25 cellular contexts compared by ENCODE assay signal in genomic region chr17:28394717-28395116, GRCh38. TPM values are rescaled to one million over a fixed set of nuclear protein-coding genes. Genes with fewer than 3 reads are reported as not detected.
DNase-seq lines count a peak whose midpoint lies in the region; ATAC-seq and TF ChIP-seq lines count a peak whose summit lies in the region.
"Had no signal": no experiment of that assay in that cellular context is flagged by ENCODE, and none has a peak within 500 bp of the region (broad histone marks: within the 10 kb centered on the region; RNA-seq: fewer than 3 reads in every experiment).

No MANE protein-coding gene starts in this region.

- TF ChIP-seq CTCF in mammary epithelial cell (conservative IDR thresholded peaks at IDR 0.05 in 1 of 2, IDR thresholded peaks at IDR 0.05 in 1 of 2; ENCODE audit: extremely low read depth in 1 of 2, insufficient read depth in 1 of 2, low read depth in 1 of 2, low read length in 2 of 2) = no peak
- TF ChIP-seq CTCF in MCF 10A (IDR thresholded peaks at IDR 0.05; ENCODE audit: unreplicated experiment) = no peak
- no peak for TF ChIP-seq CTCF in astrocyte of the spinal cord (IDR thresholded peaks at IDR 0.05; ENCODE audit: low read depth, low read length)
- no peak for TF ChIP-seq CTCF in foreskin keratinocyte (conservative IDR thresholded peaks at IDR 0.05)
- TF ChIP-seq CTCF in PC-3 (conservative IDR thresholded peaks at IDR 0.05; ENCODE audit: low read depth, low read length) = no peak

- H3K9ac ChIP-seq in mammary epithelial cell (ENCODE audit: insufficient read depth, low read length) (no peak overlapping the region), PC-3 (ENCODE audit: low read length) (no peak overlapping the region)

- intact Hi-C loops in mammary epithelial cell (cut with micrococcal nuclease) = no loop called here
- intact Hi-C loops in MCF 10A (cut with micrococcal nuclease) = no loop called here
- intact Hi-C loops in PC-3 (cut with micrococcal nuclease) = no loop called here

- BruUV-seq in mammary epithelial cell (replicated peaks; lab: Mats Ljungman, UMichigan) (no TSS peak), MCF 10A (replicated peaks; lab: Mats Ljungman, UMichigan) (no TSS peak), PC-3 (replicated peaks; lab: Mats Ljungman, UMichigan) (no TSS peak)

- H3K36me3 ChIP-seq in mammary epithelial cell (ENCODE audit: insufficient read depth, low read length) = no peaks in the 10 kb centered on the region
- H3K36me3 ChIP-seq in PC-3 (ENCODE audit: low read depth, low read length) = no peaks in the 10 kb centered on the region; the same call in none of the 2 replicates

- CTCF ChIA-PET in mammary epithelial cell (lab: Charles Lee; ENCODE audit: low non-redundant PET) = no interaction called here
- CTCF ChIA-PET in MCF 10A (lab: Yijun Ruan, JAX) = interaction anchor here (0.7 to 0.9 kb wide), 3 partner anchors 12 to 99 kb away, joined by 3 to 6 read pairs (median 3); no protein-coding TSS in a partner anchor
- CTCF ChIA-PET in PC-3 (lab: Charles Lee) = interaction anchor here (0.7 kb wide), 1 partner anchor 25 kb away, joined by 3 read pairs; the partner anchor contains the start of gene VTN

- H3K27me3 ChIP-seq in mammary epithelial cell (ENCODE audit: insufficient read depth, low read length) (no peaks in the 10 kb centered on the region), foreskin keratinocyte (no peaks in the 10 kb centered on the region), PC-3 (ENCODE audit: low read length) (no peaks in the 10 kb centered on the region)
- H3K27me3 ChIP-seq: heart left ventricle, suprapubic skin had no signal

- H3K4me3 ChIP-seq in mammary epithelial cell (replicated peaks in 1 of 3; ENCODE audit: insufficient read depth in 1 of 3, low read depth in 2 of 3, low read length in 3 of 3) = no peak overlapping the region
- H3K4me3 ChIP-seq in astrocyte of the spinal cord (ENCODE audit: low read depth, low read length) = no peak overlapping the region
- H3K4me3 ChIP-seq in PC-3 (ENCODE audit: low read length) = no peak overlapping the region
- H3K4me3 ChIP-seq: heart left ventricle, psoas muscle, suprapubic skin had no signal

- 0% methylated on average over 1 of the region's 1 CpG for WGBS in mammary epithelial cell (ENCODE audit: low coverage, missing lambda C conversion rate)

- H3K4me3 Mint-ChIP-seq in MCF 10A (ENCODE audit: unreplicated experiment) = no peak overlapping the region
- no peak overlapping the region for H3K4me3 Mint-ChIP-seq in natural killer cell treated with Interleukin-12 subunit alpha and Interleukin-12 subunit beta and Interleukin-15 and Interleukin-18, amount 100 ng/mL, for 72 hours
- H3K4me3 Mint-ChIP-seq: CD14-positive monocyte; dendritic cell treated with granulocyte-macrophage colony-stimulating factor and Interleukin-4, amounts not matched to agents 40 ng/mL and 50 ng/mL, for 4 days; natural killer cell; T-cell had no signal

- in situ Hi-C loops in mammary epithelial cell (cut with MboI; ENCODE audit: low sequenced_read_pairs in 2 of 2) (no loop called here), astrocyte of the spinal cord (cut with HindIII; ENCODE audit: low sequenced_read_pairs) (no loop called here)

- peaks cover 19% of the 10 kb centered on the region for H3K36me3 Mint-ChIP-seq in MCF 10A (ENCODE audit: insufficient read depth, unreplicated experiment)
- peaks cover 10% of the 10 kb centered on the region for H3K36me3 Mint-ChIP-seq in natural killer cell treated with Interleukin-12 subunit alpha and Interleukin-12 subunit beta and Interleukin-15 and Interleukin-18, amount 100 ng/mL, for 72 hours

- H3K4me1 ChIP-seq in mammary epithelial cell (ENCODE audit: insufficient read depth, low read length) (peaks cover 15% of the 10 kb centered on the region), foreskin keratinocyte (peaks cover 8% of the 10 kb centered on the region), PC-3 (ENCODE audit: insufficient read depth, low read length) (no peaks in the 10 kb centered on the region)
- H3K4me1 ChIP-seq: psoas muscle, suprapubic skin had no signal

- no peaks in the 10 kb centered on the region for H3F3A ChIP-seq in PC-3 (ENCODE audit: low read length, unreplicated experiment)

- H4K20me1 ChIP-seq in mammary epithelial cell (ENCODE audit: insufficient read depth, low read length) (no peaks in the 10 kb centered on the region), PC-3 (ENCODE audit: low read length) (no peaks in the 10 kb centered on the region)

- H3K4me2 ChIP-seq in mammary epithelial cell (ENCODE audit: insufficient read depth, low read depth, low read length) (peak overlapping the region; percentile 22), PC-3 (ENCODE audit: low read length) (no peak overlapping the region)

- dilution Hi-C loops in mammary epithelial cell (cut with HindIII; ENCODE audit: low sequenced_read_pairs) = no loop called here

- H2AFZ ChIP-seq in mammary epithelial cell (ENCODE audit: low read depth, low read length) (no peak overlapping the region), PC-3 (ENCODE audit: low read length) (no peak overlapping the region)

- H3K27ac ChIP-seq in mammary epithelial cell (ENCODE audit: insufficient read depth, low read depth, low read length) (no peak overlapping the region), foreskin keratinocyte (no peak overlapping the region), PC-3 (ENCODE audit: low read length) (no peak overlapping the region)
- H3K27ac ChIP-seq: 22Rv1, heart left ventricle, psoas muscle, suprapubic skin had no signal

- no peaks in the 10 kb centered on the region for H3K9me3 Mint-ChIP-seq in MCF 10A (ENCODE audit: unreplicated experiment)
- no peaks in the 10 kb centered on the region for H3K9me3 Mint-ChIP-seq in natural killer cell treated with Interleukin-12 subunit alpha and Interleukin-12 subunit beta and Interleukin-15 and Interleukin-18, amount 100 ng/mL, for 72 hours
- H3K9me3 Mint-ChIP-seq: CD14-positive monocyte; dendritic cell treated with granulocyte-macrophage colony-stimulating factor and Interleukin-4, amounts not matched to agents 40 ng/mL and 50 ng/mL, for 4 days; natural killer cell; T-cell had no signal

- peaks cover 12% of the 10 kb centered on the region for H3K4me1 Mint-ChIP-seq in MCF 10A (ENCODE audit: insufficient read depth, unreplicated experiment)
- H3K4me1 Mint-ChIP-seq in natural killer cell treated with Interleukin-12 subunit alpha and Interleukin-12 subunit beta and Interleukin-15 and Interleukin-18, amount 100 ng/mL, for 72 hours (ENCODE audit: low read depth in 2 of 2) = peaks cover 0 to 4% of the 10 kb centered on the region in 2 donors
- H3K4me1 Mint-ChIP-seq: natural killer cell had no signal

- POLR2A ChIA-PET in MCF 10A (lab: Yijun Ruan, JAX) (interaction anchor here (0.6 to 5.5 kb wide), 8 partner anchors 9 to 157 kb away, joined by 3 to 49 read pairs (median 6); partner anchors contain the start of genes SLC46A1 and TNFAIP1), PC-3 (lab: Charles Lee; ENCODE audit: unreplicated experiment) (interaction anchor here (0.6 kb wide), 1 partner anchor 10 kb away, joined by 8 read pairs; no protein-coding TSS in a partner anchor)

- ATAC-seq in foreskin keratinocyte (peak; percentile 20), PC-3 (no peak)
- no peak for ATAC-seq in natural killer cell treated with Interleukin-12 subunit alpha and Interleukin-12 subunit beta and Interleukin-15 and Interleukin-18, amount 100 ng/mL, for 72 hours
- ATAC-seq: heart left ventricle, natural killer cell, psoas muscle, T-cell had no signal

- H3K27me3 Mint-ChIP-seq in MCF 10A (ENCODE audit: insufficient read depth, unreplicated experiment) = no peaks in the 10 kb centered on the region
- no peaks in the 10 kb centered on the region for H3K27me3 Mint-ChIP-seq in natural killer cell treated with Interleukin-12 subunit alpha and Interleukin-12 subunit beta and Interleukin-15 and Interleukin-18, amount 100 ng/mL, for 72 hours
- H3K27me3 Mint-ChIP-seq: dendritic cell treated with granulocyte-macrophage colony-stimulating factor and Interleukin-4, amounts not matched to agents 40 ng/mL and 50 ng/mL, for 4 days; T-cell had no signal

- DNase-seq in mammary epithelial cell = no peak
- no peak for DNase-seq in MCF 10A (ENCODE audit: unreplicated experiment)
- DNase-seq in astrocyte of the spinal cord (ENCODE audit: low read depth, low spot score) = peak; percentile 15
- DNase-seq in foreskin keratinocyte = peak in 1 of 2 donors; percentile 57
- no peak for DNase-seq in PC-3
- no peak for DNase-seq in cerebellum (ENCODE audit: low spot score)
- no peak for DNase-seq in activated naive CD4-positive, alpha-beta T cell treated with anti-CD3 and anti-CD28 coated beads, Interleukin-2, amount 50 U/mL, for 16 hours
- no peak for DNase-seq in natural killer cell treated with Interleukin-12 subunit alpha and Interleukin-12 subunit beta and Interleukin-15 and Interleukin-18, amount 100 ng/mL, for 72 hours (ENCODE audit: low spot score)
- DNase-seq: activated naive CD4-positive, alpha-beta T cell; DMS79 treated with DMSO at 0.1 percent for 48 hours; erythroblast; heart left ventricle; KBM-7; natural killer cell; NCI-H1092; NCI-H2081; NCI-H510A; Right ventricle myocardium superior; T-cell had no signal

- no peaks in the 10 kb centered on the region for H3K9me2 ChIP-seq in PC-3 (replicated peaks; ENCODE audit: low read length)

- H3K27ac Mint-ChIP-seq in MCF 10A (ENCODE audit: low read depth, unreplicated experiment) = no peak overlapping the region
- H3K27ac Mint-ChIP-seq in natural killer cell treated with Interleukin-12 subunit alpha and Interleukin-12 subunit beta and Interleukin-15 and Interleukin-18, amount 100 ng/mL, for 72 hours = no peak overlapping the region
- H3K27ac Mint-ChIP-seq: CD14-positive monocyte; dendritic cell treated with granulocyte-macrophage colony-stimulating factor and Interleukin-4, amounts not matched to agents 40 ng/mL and 50 ng/mL, for 4 days; natural killer cell; T-cell had no signal

- H3K79me2 ChIP-seq in mammary epithelial cell (ENCODE audit: insufficient read depth, low read length) = no peaks in the 10 kb centered on the region
- no peaks in the 10 kb centered on the region for H3K79me2 ChIP-seq in PC-3 (ENCODE audit: low read length)

- H3K9me3 ChIP-seq in mammary epithelial cell (replicated peaks; ENCODE audit: insufficient read depth, low read length) = no peaks in the 10 kb centered on the region
- H3K9me3 ChIP-seq in PC-3 (ENCODE audit: low read length) = no peaks in the 10 kb centered on the region
- H3K9me3 ChIP-seq: heart left ventricle, psoas muscle, suprapubic skin had no signal

RNA-seq across cellular contexts. Expression of gene SLC46A1, which starts 11.3 kb away (rescaled TPM):
- 10 to 100 TPM; 15.3 to 47.8 TPM for total RNA-seq in mammary epithelial cell
- polyA plus RNA-seq in mammary epithelial cell = 11.6 TPM
- 12.0 TPM for polyA minus RNA-seq in mammary epithelial cell
- total RNA-seq in MCF 10A (2022) = 18.4 and 20.1 TPM in 2 replicates
- total RNA-seq in foreskin keratinocyte = 5.5 and 6.8 TPM in 2 replicates
- polyA plus RNA-seq in foreskin keratinocyte = 4.0 and 4.2 TPM in 2 replicates
- total RNA-seq in PC-3 (2014; rRNA removed) = 10.4 and 12.9 TPM in 2 replicates
- 19.3 TPM for total RNA-seq in cerebellum
- total RNA-seq in natural killer cell treated with Interleukin-12 subunit alpha and Interleukin-12 subunit beta and Interleukin-15 and Interleukin-18, amount 100 ng/mL, for 72 hours = 1 to 10 TPM; 3.2 to 8.1 TPM

RNA-seq across cellular contexts. Expression of gene SARM1, which starts 23.2 kb away (rescaled TPM):
- total RNA-seq in mammary epithelial cell (1 to 10 TPM; 4.8 to 8.7 TPM), MCF 10A (2022) (0.63 and 1.0 TPM in 2 replicates), foreskin keratinocyte (0.53 and 0.61 TPM in 2 replicates), PC-3 (2014; rRNA removed) (6.7 and 8.4 TPM in 2 replicates), cerebellum (31.9 TPM)
- polyA plus RNA-seq in mammary epithelial cell (0.97 TPM), foreskin keratinocyte (0.58 and 0.65 TPM in 2 replicates)
- 0.67 TPM for polyA minus RNA-seq in mammary epithelial cell
- 10 to 100 TPM; 29.4 to 46.2 TPM for total RNA-seq in natural killer cell treated with Interleukin-12 subunit alpha and Interleukin-12 subunit beta and Interleukin-15 and Interleukin-18, amount 100 ng/mL, for 72 hours

RNA-seq across cellular contexts. Expression of gene VTN, which starts 24.6 kb away (rescaled TPM):
- not detected for total RNA-seq in mammary epithelial cell
- polyA plus RNA-seq in mammary epithelial cell = not detected
- polyA minus RNA-seq in mammary epithelial cell = not detected
- not detected in 2 replicates for total RNA-seq in MCF 10A (2022)
- not detected in 2 replicates for total RNA-seq in foreskin keratinocyte
- 0.03 TPM in 1 of 2 replicates, not detected in the other for polyA plus RNA-seq in foreskin keratinocyte
- not detected in 2 replicates for total RNA-seq in PC-3 (2014; rRNA removed)
- total RNA-seq in cerebellum = 0.64 TPM
- 1 to 10 TPM in 1 of 2 donors, under 1 TPM in 1; 0.52 to 1.3 TPM for total RNA-seq in natural killer cell treated with Interleukin-12 subunit alpha and Interleukin-12 subunit beta and Interleukin-15 and Interleukin-18, amount 100 ng/mL, for 72 hours
- total RNA-seq: natural killer cell had no signal
- polyA plus RNA-seq: CD14-positive monocyte had no signal

RNA-seq across cellular contexts. Expression of gene SEBOX, which starts 29.7 kb away (rescaled TPM):
- not detected for total RNA-seq in mammary epithelial cell
- not detected for polyA plus RNA-seq in mammary epithelial cell
- not detected for polyA minus RNA-seq in mammary epithelial cell
- total RNA-seq in MCF 10A (2022) = not detected in 2 replicates
- total RNA-seq in foreskin keratinocyte = not detected in 2 replicates
- polyA plus RNA-seq in foreskin keratinocyte = not detected in 2 replicates
- not detected in 2 replicates for total RNA-seq in PC-3 (2014; rRNA removed)
- total RNA-seq in cerebellum = not detected
- total RNA-seq in natural killer cell treated with Interleukin-12 subunit alpha and Interleukin-12 subunit beta and Interleukin-15 and Interleukin-18, amount 100 ng/mL, for 72 hours = not detected
- total RNA-seq: heart left ventricle, lung microvascular endothelial cell, natural killer cell, psoas muscle, Right ventricle myocardium superior, suprapubic skin, T-cell had no signal
- polyA plus RNA-seq: CD14-positive monocyte, heart left ventricle, psoas muscle had no signal

RNA-seq across cellular contexts. Expression of gene POLDIP2, which starts 37.4 kb away (rescaled TPM):
- total RNA-seq in mammary epithelial cell (10 to 100 TPM; 76.3 to 80.5 TPM), MCF 10A (2022) (84.0 and 105 TPM in 2 replicates), foreskin keratinocyte (88.7 and 93.1 TPM in 2 replicates), PC-3 (2014; rRNA removed) (136 and 137 TPM in 2 replicates), cerebellum (30.8 TPM)
- polyA plus RNA-seq in mammary epithelial cell (99.9 TPM), foreskin keratinocyte (93.8 and 102 TPM in 2 replicates)
- 71.4 TPM for polyA minus RNA-seq in mammary epithelial cell
- 100 to 1,000 TPM in 1 of 2 donors, 10 to 100 TPM in 1; 74.9 to 122 TPM for total RNA-seq in natural killer cell treated with Interleukin-12 subunit alpha and Interleukin-12 subunit beta and Interleukin-15 and Interleukin-18, amount 100 ng/mL, for 72 hours
